Comparison of ENCODE assay signal across 11 cellular contexts in genomic region chr22:35480143-35480542, GRCh38.
DNase-seq lines count a peak whose midpoint lies in the region; ATAC-seq, FAIRE-seq and TF ChIP-seq lines count a peak whose summit lies in the region.
"Had no signal": no experiment of that assay in that cellular context is flagged by ENCODE, and none has a peak within 500 bp of the region (broad histone marks: within the 10 kb centered on the region; RNA-seq: fewer than 3 reads in every experiment).

No MANE protein-coding gene starts in this region.

- H3K36me3 ChIP-seq in gastrocnemius medialis (no peaks in the 10 kb centered on the region), brain microvascular endothelial cell (replicated peaks) (no peaks in the 10 kb centered on the region)

- H3K27me3 ChIP-seq in gastrocnemius medialis (no peaks in the 10 kb centered on the region), brain microvascular endothelial cell (replicated peaks) (no peaks in the 10 kb centered on the region)

- H3K4me1 ChIP-seq in gastrocnemius medialis, result peaks cover 17 to 28% of the 10 kb centered on the region in 2 donors

- no peak overlapping the region for H3K4me3 ChIP-seq in gastrocnemius medialis
- H3K4me3 ChIP-seq in brain microvascular endothelial cell (ENCODE audit: low read depth, low read length), result no peak overlapping the region
- H3K4me3 ChIP-seq: skin epidermis had no signal

- DNase-seq in RCC 7860 (ENCODE audit: low spot score), result peak; percentile 92
- DNase-seq in left cardiac atrium, result peak; percentile 38
- DNase-seq in gastrocnemius medialis, result peak; percentile 40 to 48
- no peak for DNase-seq in NCI-H2171 (lab: John Stamatoyannopoulos, UW)
- DNase-seq in brain microvascular endothelial cell, result no peak
- DNase-seq in occipital lobe (lab: John Stamatoyannopoulos, UW), result no peak
- DNase-seq: NCI-H1048, T-helper 2 cell had no signal

- ATAC-seq in left cardiac atrium, result peak in 1 of 2 donors; percentile 30
- peak; percentile 68 to 80 for ATAC-seq in gastrocnemius medialis
- no peak for ATAC-seq in GM19452 (IDR thresholded peaks at IDR 0.05; ENCODE audit: unreplicated experiment)

- H3K27ac ChIP-seq in C4-2B (peak overlapping the region; percentile 64), gastrocnemius medialis (peak overlapping the region; percentile 48 to 69 (median 61)), brain microvascular endothelial cell (no peak overlapping the region)

- no peaks in the 10 kb centered on the region for H3K9me3 ChIP-seq in gastrocnemius medialis

- in situ Hi-C loops in gastrocnemius medialis (cut with MboI; ENCODE audit: low sequenced_read_pairs in 4 of 4) (no loop called here), brain microvascular endothelial cell (cut with HindIII; ENCODE audit: low pct_ligation_motif_present, low sequenced_read_pairs) (no loop called here)

- TF ChIP-seq CTCF in C4-2B (conservative IDR thresholded peaks at IDR 0.05), result no peak
- TF ChIP-seq CTCF in gastrocnemius medialis (IDR thresholded peaks at IDR 0.05 in 4 of 5, conservative IDR thresholded peaks at IDR 0.05 in 1 of 5), result no peak
- TF ChIP-seq CTCF in brain microvascular endothelial cell (IDR thresholded peaks at IDR 0.05; ENCODE audit: low read depth, low read length, missing control alignments), result no peak

- intact Hi-C loops in left cardiac atrium (cut with DNase I), result no loop called here
- intact Hi-C loops in gastrocnemius medialis (cut with DNase I; ENCODE audit: low total_unique reads), result no loop called here

- no peak for TF ChIP-seq POLR2A in gastrocnemius medialis (IDR thresholded peaks at IDR 0.05)

- peak; percentile 92 for FAIRE-seq in RCC 7860 (lab: Jason Lieb, UNC)

Comparison
In these comparisons a context has a peak if more than half of its experiments do, and no peak if none do; other contexts are left out.
1. DNase-seq: peak in RCC 7860 (single experiment), left cardiac atrium (single experiment) and gastrocnemius medialis (2 of 2); none in NCI-H2171 (single experiment), brain microvascular endothelial cell (single experiment) and occipital lobe (single experiment).